Comparison of ENCODE assay signal across 1 cellular context in the genomic region with DNA sequence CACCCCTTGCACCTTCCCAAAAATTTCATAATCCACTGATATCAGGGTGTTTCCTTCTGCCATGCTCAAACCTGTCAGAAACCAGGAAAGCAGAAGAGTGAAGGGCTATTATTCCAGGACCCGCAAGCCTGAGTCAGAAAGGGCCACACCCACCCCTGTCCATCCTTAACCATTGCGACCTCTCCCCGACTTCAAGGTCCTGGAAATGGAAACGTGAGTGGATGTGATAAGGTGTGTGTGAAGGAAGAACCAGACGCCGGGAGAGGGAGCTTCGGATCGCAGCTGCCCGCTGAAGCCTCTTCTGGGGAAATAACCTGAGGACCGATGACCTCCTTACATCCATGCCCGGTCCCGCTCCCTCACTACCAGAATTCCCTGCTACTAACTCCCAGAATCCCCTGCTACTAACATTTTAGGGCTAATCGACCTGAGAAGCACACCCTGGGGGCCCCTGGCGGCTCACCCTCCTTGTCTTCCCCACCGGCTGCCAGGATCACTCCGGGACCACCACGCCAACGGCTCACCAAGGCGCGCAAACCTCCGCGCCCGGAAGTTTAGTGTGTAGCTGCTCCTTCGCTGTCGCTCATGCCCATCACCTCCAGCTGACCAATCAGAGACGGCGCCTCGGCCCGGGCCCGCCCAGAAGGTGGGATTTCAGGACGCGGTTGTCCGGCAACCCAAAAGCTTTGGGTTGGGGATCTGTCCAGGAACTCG.
TF ChIP-seq lines count a peak whose summit lies in the region.

A gene (minus strand): TSS at position 534 of the 714 bp plus-strand sequence. CDS start 471 bp downstream, at position 63.

TF ChIP-seq in K562, 482 proteins besides CTCF, POLR2A, EP300 and RAD21 (continued from another document and continues in another):
- TF ChIP-seq, protein P1, sequence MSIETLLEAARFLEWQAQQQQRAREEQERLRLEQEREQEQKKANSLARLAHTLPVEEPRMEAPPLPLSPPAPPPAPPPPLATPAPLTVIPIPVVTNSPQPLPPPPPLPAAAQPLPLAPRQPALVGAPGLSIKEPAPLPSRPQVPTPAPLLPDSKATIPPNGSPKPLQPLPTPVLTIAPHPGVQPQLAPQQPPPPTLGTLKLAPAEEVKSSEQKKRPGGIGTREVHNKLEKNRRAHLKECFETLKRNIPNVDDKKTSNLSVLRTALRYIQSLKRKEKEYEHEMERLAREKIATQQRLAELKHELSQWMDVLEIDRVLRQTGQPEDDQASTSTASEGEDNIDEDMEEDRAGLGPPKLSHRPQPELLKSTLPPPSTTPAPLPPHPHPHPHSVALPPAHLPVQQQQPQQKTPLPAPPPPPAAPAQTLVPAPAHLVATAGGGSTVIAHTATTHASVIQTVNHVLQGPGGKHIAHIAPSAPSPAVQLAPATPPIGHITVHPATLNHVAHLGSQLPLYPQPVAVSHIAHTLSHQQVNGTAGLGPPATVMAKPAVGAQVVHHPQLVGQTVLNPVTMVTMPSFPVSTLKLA (conservative IDR thresholded peaks at IDR 0.05): peak; percentile 19 to 70; a peak in 2 of 4 replicates
- TF ChIP-seq COPS2 (conservative IDR thresholded peaks at IDR 0.05): no peak
- no peak for TF ChIP-seq ZFPM2 (CRISPR knock-in tag; IDR thresholded peaks at IDR 0.05)
- no peak for TF ChIP-seq ZNF324 (CRISPR knock-in tag; IDR thresholded peaks at IDR 0.05)
- TF ChIP-seq, protein P2, sequence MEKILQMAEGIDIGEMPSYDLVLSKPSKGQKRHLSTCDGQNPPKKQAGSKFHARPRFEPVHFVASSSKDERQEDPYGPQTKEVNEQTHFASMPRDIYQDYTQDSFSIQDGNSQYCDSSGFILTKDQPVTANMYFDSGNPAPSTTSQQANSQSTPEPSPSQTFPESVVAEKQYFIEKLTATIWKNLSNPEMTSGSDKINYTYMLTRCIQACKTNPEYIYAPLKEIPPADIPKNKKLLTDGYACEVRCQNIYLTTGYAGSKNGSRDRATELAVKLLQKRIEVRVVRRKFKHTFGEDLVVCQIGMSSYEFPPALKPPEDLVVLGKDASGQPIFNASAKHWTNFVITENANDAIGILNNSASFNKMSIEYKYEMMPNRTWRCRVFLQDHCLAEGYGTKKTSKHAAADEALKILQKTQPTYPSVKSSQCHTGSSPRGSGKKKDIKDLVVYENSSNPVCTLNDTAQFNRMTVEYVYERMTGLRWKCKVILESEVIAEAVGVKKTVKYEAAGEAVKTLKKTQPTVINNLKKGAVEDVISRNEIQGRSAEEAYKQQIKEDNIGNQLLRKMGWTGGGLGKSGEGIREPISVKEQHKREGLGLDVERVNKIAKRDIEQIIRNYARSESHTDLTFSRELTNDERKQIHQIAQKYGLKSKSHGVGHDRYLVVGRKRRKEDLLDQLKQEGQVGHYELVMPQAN (IDR thresholded peaks at IDR 0.05; ENCODE audit: borderline replicate concordance): peak; percentile 28; the same call in 1 of the 2 replicates
- TF ChIP-seq ZNF780A (CRISPR knock-in tag; IDR thresholded peaks at IDR 0.05): no peak
- TF ChIP-seq MTF1 (CRISPR knock-in tag; IDR thresholded peaks at IDR 0.05; ENCODE audit: borderline replicate concordance): no peak
- TF ChIP-seq NCOA6 (IDR thresholded peaks at IDR 0.05): no peak
- TF ChIP-seq HNRNPLL (IDR thresholded peaks at IDR 0.05; ENCODE audit: low read depth, low read length, poor library complexity, severe bottlenecking): peak; percentile 45
- TF ChIP-seq POLR2H (tag; IDR thresholded peaks at IDR 0.05; ENCODE audit: low read depth): no peak
- TF ChIP-seq, protein P3, sequence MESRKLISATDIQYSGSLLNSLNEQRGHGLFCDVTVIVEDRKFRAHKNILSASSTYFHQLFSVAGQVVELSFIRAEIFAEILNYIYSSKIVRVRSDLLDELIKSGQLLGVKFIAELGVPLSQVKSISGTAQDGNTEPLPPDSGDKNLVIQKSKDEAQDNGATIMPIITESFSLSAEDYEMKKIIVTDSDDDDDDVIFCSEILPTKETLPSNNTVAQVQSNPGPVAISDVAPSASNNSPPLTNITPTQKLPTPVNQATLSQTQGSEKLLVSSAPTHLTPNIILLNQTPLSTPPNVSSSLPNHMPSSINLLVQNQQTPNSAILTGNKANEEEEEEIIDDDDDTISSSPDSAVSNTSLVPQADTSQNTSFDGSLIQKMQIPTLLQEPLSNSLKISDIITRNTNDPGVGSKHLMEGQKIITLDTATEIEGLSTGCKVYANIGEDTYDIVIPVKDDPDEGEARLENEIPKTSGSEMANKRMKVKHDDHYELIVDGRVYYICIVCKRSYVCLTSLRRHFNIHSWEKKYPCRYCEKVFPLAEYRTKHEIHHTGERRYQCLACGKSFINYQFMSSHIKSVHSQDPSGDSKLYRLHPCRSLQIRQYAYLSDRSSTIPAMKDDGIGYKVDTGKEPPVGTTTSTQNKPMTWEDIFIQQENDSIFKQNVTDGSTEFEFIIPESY (CRISPR knock-in tag; IDR thresholded peaks at IDR 0.05): no peak
- no peak for TF ChIP-seq HNRNPK (IDR thresholded peaks at IDR 0.05; ENCODE audit: low read depth, low read length, poor library complexity, severe bottlenecking)
- TF ChIP-seq, protein P4, sequence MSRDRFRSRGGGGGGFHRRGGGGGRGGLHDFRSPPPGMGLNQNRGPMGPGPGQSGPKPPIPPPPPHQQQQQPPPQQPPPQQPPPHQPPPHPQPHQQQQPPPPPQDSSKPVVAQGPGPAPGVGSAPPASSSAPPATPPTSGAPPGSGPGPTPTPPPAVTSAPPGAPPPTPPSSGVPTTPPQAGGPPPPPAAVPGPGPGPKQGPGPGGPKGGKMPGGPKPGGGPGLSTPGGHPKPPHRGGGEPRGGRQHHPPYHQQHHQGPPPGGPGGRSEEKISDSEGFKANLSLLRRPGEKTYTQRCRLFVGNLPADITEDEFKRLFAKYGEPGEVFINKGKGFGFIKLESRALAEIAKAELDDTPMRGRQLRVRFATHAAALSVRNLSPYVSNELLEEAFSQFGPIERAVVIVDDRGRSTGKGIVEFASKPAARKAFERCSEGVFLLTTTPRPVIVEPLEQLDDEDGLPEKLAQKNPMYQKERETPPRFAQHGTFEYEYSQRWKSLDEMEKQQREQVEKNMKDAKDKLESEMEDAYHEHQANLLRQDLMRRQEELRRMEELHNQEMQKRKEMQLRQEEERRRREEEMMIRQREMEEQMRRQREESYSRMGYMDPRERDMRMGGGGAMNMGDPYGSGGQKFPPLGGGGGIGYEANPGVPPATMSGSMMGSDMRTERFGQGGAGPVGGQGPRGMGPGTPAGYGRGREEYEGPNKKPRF (IDR thresholded peaks at IDR 0.05; ENCODE audit: low read depth, low read length): no peak
- TF ChIP-seq SMARCC2 (IDR thresholded peaks at IDR 0.05; ENCODE audit: low read depth): no peak
- TF ChIP-seq CBX2 (IDR thresholded peaks at IDR 0.05; ENCODE audit: insufficient read depth, low read length, poor library complexity, severe bottlenecking): no peak
- TF ChIP-seq, protein P5, sequence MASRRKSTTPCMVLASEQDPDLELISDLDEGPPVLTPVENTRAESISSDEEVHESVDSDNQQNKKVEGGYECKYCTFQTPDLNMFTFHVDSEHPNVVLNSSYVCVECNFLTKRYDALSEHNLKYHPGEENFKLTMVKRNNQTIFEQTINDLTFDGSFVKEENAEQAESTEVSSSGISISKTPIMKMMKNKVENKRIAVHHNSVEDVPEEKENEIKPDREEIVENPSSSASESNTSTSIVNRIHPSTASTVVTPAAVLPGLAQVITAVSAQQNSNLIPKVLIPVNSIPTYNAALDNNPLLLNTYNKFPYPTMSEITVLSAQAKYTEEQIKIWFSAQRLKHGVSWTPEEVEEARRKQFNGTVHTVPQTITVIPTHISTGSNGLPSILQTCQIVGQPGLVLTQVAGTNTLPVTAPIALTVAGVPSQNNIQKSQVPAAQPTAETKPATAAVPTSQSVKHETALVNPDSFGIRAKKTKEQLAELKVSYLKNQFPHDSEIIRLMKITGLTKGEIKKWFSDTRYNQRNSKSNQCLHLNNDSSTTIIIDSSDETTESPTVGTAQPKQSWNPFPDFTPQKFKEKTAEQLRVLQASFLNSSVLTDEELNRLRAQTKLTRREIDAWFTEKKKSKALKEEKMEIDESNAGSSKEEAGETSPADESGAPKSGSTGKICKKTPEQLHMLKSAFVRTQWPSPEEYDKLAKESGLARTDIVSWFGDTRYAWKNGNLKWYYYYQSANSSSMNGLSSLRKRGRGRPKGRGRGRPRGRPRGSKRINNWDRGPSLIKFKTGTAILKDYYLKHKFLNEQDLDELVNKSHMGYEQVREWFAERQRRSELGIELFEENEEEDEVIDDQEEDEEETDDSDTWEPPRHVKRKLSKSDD (conservative IDR thresholded peaks at IDR 0.05; ENCODE audit: low read length): no peak
- no peak for TF ChIP-seq ZNF282 (CRISPR knock-in tag; IDR thresholded peaks at IDR 0.05)
- TF ChIP-seq, protein P6, sequence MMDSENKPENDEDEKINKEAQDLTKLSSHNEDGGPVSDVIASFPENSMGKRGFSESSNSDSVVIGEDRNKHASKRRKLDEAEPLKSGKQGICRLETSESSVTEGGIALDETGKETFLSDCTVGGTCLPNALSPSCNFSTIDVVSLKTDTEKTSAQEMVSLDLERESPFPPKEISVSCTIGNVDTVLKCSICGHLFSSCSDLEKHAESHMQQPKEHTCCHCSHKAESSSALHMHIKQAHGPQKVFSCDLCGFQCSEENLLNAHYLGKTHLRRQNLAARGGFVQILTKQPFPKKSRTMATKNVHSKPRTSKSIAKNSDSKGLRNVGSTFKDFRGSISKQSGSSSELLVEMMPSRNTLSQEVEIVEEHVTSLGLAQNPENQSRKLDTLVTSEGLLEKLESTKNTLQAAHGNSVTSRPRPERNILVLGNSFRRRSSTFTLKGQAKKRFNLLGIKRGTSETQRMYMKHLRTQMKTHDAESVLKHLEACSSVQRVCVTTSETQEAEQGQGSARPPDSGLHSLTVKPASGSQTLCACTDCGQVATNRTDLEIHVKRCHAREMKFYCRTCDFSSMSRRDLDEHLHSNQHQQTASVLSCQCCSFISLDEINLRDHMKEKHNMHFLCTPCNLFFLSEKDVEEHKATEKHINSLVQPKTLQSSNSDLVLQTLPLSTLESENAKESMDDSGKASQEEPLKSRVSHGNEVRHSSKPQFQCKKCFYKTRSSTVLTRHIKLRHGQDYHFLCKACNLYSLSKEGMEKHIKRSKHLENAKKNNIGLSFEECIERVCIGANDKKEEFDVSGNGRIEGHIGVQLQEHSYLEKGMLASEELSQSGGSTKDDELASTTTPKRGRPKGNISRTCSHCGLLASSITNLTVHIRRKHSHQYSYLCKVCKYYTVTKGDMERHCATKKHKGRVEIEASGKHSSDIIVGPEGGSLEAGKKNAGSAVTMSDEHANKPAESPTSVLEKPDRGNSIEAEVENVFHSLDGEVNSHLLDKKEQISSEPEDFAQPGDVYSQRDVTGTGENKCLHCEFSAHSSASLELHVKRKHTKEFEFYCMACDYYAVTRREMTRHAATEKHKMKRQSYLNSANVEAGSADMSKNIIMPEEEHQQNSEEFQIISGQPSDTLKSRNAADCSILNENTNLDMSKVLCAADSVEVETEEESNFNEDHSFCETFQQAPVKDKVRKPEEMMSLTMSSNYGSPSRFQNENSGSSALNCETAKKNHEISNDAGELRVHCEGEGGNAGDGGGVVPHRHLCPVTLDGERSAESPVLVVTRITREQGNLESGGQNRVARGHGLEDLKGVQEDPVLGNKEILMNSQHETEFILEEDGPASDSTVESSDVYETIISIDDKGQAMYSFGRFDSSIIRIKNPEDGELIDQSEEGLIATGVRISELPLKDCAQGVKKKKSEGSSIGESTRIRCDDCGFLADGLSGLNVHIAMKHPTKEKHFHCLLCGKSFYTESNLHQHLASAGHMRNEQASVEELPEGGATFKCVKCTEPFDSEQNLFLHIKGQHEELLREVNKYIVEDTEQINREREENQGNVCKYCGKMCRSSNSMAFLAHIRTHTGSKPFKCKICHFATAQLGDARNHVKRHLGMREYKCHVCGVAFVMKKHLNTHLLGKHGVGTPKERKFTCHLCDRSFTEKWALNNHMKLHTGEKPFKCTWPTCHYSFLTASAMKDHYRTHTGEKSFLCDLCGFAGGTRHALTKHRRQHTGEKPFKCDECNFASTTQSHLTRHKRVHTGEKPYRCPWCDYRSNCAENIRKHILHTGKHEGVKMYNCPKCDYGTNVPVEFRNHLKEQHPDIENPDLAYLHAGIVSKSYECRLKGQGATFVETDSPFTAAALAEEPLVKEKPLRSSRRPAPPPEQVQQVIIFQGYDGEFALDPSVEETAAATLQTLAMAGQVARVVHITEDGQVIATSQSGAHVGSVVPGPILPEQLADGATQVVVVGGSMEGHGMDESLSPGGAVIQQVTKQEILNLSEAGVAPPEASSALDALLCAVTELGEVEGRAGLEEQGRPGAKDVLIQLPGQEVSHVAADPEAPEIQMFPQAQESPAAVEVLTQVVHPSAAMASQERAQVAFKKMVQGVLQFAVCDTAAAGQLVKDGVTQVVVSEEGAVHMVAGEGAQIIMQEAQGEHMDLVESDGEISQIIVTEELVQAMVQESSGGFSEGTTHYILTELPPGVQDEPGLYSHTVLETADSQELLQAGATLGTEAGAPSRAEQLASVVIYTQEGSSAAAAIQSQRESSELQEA (IDR thresholded peaks at IDR 0.05; ENCODE audit: low read depth): no peak
- TF ChIP-seq, protein P7, sequence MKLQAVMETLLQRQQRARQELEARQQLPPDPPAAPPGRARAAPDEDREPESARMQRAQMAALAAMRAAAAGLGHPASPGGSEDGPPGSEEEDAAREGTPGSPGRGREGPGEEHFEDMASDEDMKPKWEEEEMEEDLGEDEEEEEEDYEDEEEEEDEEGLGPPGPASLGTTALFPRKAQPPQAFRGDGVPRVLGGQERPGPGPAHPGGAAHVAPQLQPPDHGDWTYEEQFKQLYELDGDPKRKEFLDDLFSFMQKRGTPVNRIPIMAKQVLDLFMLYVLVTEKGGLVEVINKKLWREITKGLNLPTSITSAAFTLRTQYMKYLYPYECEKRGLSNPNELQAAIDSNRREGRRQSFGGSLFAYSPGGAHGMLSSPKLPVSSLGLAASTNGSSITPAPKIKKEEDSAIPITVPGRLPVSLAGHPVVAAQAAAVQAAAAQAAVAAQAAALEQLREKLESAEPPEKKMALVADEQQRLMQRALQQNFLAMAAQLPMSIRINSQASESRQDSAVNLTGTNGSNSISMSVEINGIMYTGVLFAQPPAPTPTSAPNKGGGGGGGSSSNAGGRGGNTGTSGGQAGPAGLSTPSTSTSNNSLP (IDR thresholded peaks at IDR 0.05; ENCODE audit: borderline replicate concordance, low read depth, low read length): no peak
- TF ChIP-seq, protein P8, sequence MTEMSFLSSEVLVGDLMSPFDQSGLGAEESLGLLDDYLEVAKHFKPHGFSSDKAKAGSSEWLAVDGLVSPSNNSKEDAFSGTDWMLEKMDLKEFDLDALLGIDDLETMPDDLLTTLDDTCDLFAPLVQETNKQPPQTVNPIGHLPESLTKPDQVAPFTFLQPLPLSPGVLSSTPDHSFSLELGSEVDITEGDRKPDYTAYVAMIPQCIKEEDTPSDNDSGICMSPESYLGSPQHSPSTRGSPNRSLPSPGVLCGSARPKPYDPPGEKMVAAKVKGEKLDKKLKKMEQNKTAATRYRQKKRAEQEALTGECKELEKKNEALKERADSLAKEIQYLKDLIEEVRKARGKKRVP (CRISPR knock-in tag; IDR thresholded peaks at IDR 0.05): no peak
- TF ChIP-seq, protein P9, sequence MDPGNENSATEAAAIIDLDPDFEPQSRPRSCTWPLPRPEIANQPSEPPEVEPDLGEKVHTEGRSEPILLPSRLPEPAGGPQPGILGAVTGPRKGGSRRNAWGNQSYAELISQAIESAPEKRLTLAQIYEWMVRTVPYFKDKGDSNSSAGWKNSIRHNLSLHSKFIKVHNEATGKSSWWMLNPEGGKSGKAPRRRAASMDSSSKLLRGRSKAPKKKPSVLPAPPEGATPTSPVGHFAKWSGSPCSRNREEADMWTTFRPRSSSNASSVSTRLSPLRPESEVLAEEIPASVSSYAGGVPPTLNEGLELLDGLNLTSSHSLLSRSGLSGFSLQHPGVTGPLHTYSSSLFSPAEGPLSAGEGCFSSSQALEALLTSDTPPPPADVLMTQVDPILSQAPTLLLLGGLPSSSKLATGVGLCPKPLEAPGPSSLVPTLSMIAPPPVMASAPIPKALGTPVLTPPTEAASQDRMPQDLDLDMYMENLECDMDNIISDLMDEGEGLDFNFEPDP (CRISPR knock-in tag; IDR thresholded peaks at IDR 0.05): no peak
- TF ChIP-seq TEAD1 (CRISPR knock-in tag; IDR thresholded peaks at IDR 0.05): no peak
- no peak for TF ChIP-seq ZNF589 (CRISPR knock-in tag; IDR thresholded peaks at IDR 0.05; ENCODE audit: low read depth)
- TF ChIP-seq RBFOX2 (IDR thresholded peaks at IDR 0.05; ENCODE audit: low read depth, low read length): peak; percentile 72
